1 cellular context compared by ENCODE assay signal in the genomic region with DNA sequence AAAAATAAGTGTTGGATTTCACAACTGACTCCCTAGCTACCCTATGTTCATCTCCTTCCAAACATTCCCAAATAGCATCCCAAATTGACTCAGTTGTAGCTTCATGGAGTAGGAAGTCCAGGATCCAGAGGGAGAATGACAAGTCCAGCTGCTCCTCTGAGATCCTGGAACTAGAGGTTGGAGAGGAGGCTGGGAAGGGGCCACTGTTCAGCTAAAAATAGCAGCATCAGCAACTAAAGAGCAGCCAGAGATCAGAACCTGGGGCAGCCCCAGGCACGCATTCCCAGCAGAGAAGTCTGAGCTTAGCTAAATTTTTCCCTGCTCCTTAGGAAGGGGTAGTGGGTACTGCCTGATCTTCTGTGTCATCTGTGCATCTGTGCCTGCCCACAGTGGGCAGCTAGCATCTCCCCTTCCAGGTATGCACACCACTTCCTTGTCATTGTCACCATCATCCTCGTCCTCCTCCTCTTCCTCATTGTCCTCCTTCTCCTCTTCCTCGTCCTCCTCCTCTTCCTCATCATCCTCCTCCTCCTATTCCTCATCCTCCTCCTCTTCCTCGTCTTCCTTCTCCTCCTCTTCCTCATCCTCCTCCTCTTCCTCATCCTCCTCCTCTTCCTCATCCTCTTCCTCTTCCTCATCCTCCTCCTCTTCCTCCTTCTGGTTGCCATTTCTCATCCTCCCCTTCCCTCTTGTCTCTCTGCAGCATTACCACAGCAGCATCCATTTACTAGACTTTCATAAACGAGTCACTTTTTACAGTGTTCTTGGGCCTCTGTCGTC.
TF ChIP-seq lines count a peak whose summit lies in the region.

No MANE protein-coding gene starts in this region.

TF ChIP-seq in H1, 55 proteins besides CTCF, POLR2A, EP300 and RAD21:
- TF ChIP-seq ASH2L (IDR thresholded peaks at IDR 0.05; ENCODE audit: low read length) (no peak), HDAC2 (IDR thresholded peaks at IDR 0.05; ENCODE audit: borderline replicate concordance in 1 of 2, low read depth in 2 of 2, low read length in 2 of 2) (no peak), BACH1 (IDR thresholded peaks at IDR 0.05; ENCODE audit: low read length) (no peak), JUND (IDR thresholded peaks at IDR 0.05; ENCODE audit: low read length) (no peak), JUN (IDR thresholded peaks at IDR 0.05; ENCODE audit: low read depth, low read length) (no peak), SUZ12 (IDR thresholded peaks at IDR 0.05; ENCODE audit: low read length) (no peak), EGR1 (IDR thresholded peaks at IDR 0.05; ENCODE audit: borderline replicate concordance, low read depth, low read length) (no peak), RNF2 (IDR thresholded peaks at IDR 0.05; ENCODE audit: borderline replicate concordance, low read depth, low read length, missing control alignments, poor library complexity, severe bottlenecking) (no peak), PHF8 (conservative IDR thresholded peaks at IDR 0.05; ENCODE audit: low read depth, low read length) (no peak), CTBP2 (IDR thresholded peaks at IDR 0.05; ENCODE audit: borderline replicate concordance, insufficient read depth, insufficient read length, low read length) (no peak), RBBP5 (IDR thresholded peaks at IDR 0.05; ENCODE audit: borderline replicate concordance, low read depth, low read length) (no peak), SAP30 (IDR thresholded peaks at IDR 0.05; ENCODE audit: insufficient read depth, insufficient replicate concordance, low read length) (no peak), GABPA (IDR thresholded peaks at IDR 0.05; ENCODE audit: borderline replicate concordance, insufficient read depth, low read length) (no peak), CREB1 (IDR thresholded peaks at IDR 0.05) (no peak), CBX5 (IDR thresholded peaks at IDR 0.05; ENCODE audit: low read depth, low read length) (no peak), SP1 (IDR thresholded peaks at IDR 0.05; ENCODE audit: low read depth, low read length) (no peak), SIRT6 (IDR thresholded peaks at IDR 0.05; ENCODE audit: low read length) (no peak)
- TF ChIP-seq, protein P1, sequence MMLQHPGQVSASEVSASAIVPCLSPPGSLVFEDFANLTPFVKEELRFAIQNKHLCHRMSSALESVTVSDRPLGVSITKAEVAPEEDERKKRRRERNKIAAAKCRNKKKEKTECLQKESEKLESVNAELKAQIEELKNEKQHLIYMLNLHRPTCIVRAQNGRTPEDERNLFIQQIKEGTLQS (IDR thresholded peaks at IDR 0.05; ENCODE audit: insufficient read depth, low read depth, low read length), result no peak
- TF ChIP-seq, protein P2, sequence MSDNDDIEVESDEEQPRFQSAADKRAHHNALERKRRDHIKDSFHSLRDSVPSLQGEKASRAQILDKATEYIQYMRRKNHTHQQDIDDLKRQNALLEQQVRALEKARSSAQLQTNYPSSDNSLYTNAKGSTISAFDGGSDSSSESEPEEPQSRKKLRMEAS (IDR thresholded peaks at IDR 0.05), result no peak
TF ChIP-seq in H1: peak in this region for 0.
